ENCODE assay signal across 8 cellular contexts in genomic region chr12:89708793-89709156, GRCh38. TPM values are rescaled to one million over a fixed set of nuclear protein-coding genes. Genes with fewer than 3 reads are reported as not detected.
DNase-seq lines count a peak whose midpoint lies in the region; ATAC-seq, FAIRE-seq and TF ChIP-seq lines count a peak whose summit lies in the region.

Gene ATP2B1, minus strand, starts transcription at chr12:89708838. Its CDS starts 52,952 bp downstream, at chr12:89655886.

- peak; percentile 94 for DNase-seq in Calu3
- peak; percentile 63 for DNase-seq in HTR-8/SVneo (ENCODE audit: insufficient read length, low spot score)
- DNase-seq in PC-3, result peak; percentile 90
- DNase-seq in activated T-cell treated with anti-CD3 and anti-CD28 coated beads, Interleukin-2, amount 50 U/mL, for 4 hours, result peak; percentile 73
- DNase-seq in myocyte (ENCODE audit: low read depth), result peak; percentile 91
- DNase-seq in stimulated activated effector memory CD8-positive, alpha-beta T cell treated with anti-CD3 and anti-CD28 coated beads, Interleukin-12 subunit alpha, Interleukin-12 subunit beta, amount 100 ng/mL, for 72 hours (ENCODE audit: low spot score in 2 of 2), result peak; percentile 75 to 91

- no peaks in the 10 kb centered on the region for H3K27me3 ChIP-seq in PC-3 (ENCODE audit: low read length)

- peak within 1 kb of the TSS; percentile 100 for H3K27ac Mint-ChIP-seq in Calu3 (ENCODE audit: unreplicated experiment)
- peak within 1 kb of the TSS; percentile 96 for H3K27ac Mint-ChIP-seq in stimulated activated effector memory CD8-positive, alpha-beta T cell treated with anti-CD3 and anti-CD28 coated beads, Interleukin-12 subunit alpha, Interleukin-12 subunit beta, amount 100 ng/mL, for 72 hours

- no peaks in the 10 kb centered on the region for H3K9me2 ChIP-seq in PC-3 (replicated peaks; ENCODE audit: low read length)

- peak within 1 kb of the TSS; percentile 87 for H3K27ac ChIP-seq in PC-3 (ENCODE audit: low read length)

- H3K27me3 Mint-ChIP-seq in Calu3 (ENCODE audit: unreplicated experiment), result no peaks in the 10 kb centered on the region
- H3K27me3 Mint-ChIP-seq in activated T-cell treated with anti-CD3 and anti-CD28 coated beads, Interleukin-2, amount 50 U/mL, for 4 hours (ENCODE audit: low read depth), result no peaks in the 10 kb centered on the region

- H3K4me1 ChIP-seq in PC-3 (ENCODE audit: insufficient read depth, low read length), result peaks cover 45% of the 10 kb centered on the region

- peak within 1 kb of the TSS; percentile 91 for H3K4me3 Mint-ChIP-seq in Calu3 (ENCODE audit: low read depth, unreplicated experiment)
- H3K4me3 Mint-ChIP-seq in activated T-cell treated with anti-CD3 and anti-CD28 coated beads, Interleukin-2, amount 50 U/mL, for 4 hours, result peak within 1 kb of the TSS; percentile 96
- peak within 1 kb of the TSS; percentile 89 for H3K4me3 Mint-ChIP-seq in stimulated activated effector memory CD8-positive, alpha-beta T cell treated with anti-CD3 and anti-CD28 coated beads, Interleukin-12 subunit alpha, Interleukin-12 subunit beta, amount 100 ng/mL, for 72 hours

- no peaks in the 10 kb centered on the region for H3K9me3 ChIP-seq in PC-3 (ENCODE audit: low read length)

- FAIRE-seq in HTR-8/SVneo (lab: Jason Lieb, UNC), result no peak

- H3K79me2 ChIP-seq in PC-3 (ENCODE audit: low read length), result peaks cover 58% of the 10 kb centered on the region

- H3K9me3 Mint-ChIP-seq in Calu3 (ENCODE audit: low read depth, unreplicated experiment), result no peaks in the 10 kb centered on the region
- no peaks in the 10 kb centered on the region for H3K9me3 Mint-ChIP-seq in activated T-cell treated with anti-CD3 and anti-CD28 coated beads, Interleukin-2, amount 50 U/mL, for 4 hours
- H3K9me3 Mint-ChIP-seq in stimulated activated effector memory CD8-positive, alpha-beta T cell treated with anti-CD3 and anti-CD28 coated beads, Interleukin-12 subunit alpha, Interleukin-12 subunit beta, amount 100 ng/mL, for 72 hours, result no peaks in the 10 kb centered on the region

- peak within 1 kb of the TSS; percentile 63; the same call in 1 of the 2 replicates for H2AFZ ChIP-seq in PC-3 (ENCODE audit: low read length)

- peak within 1 kb of the TSS; percentile 90 for H3K4me3 ChIP-seq in PC-3 (ENCODE audit: low read length)

- H3K4me2 ChIP-seq in PC-3 (ENCODE audit: low read length), result peak within 1 kb of the TSS; percentile 92

- peak; percentile 54 for ATAC-seq in GM21367 (IDR thresholded peaks at IDR 0.05; ENCODE audit: unreplicated experiment)
- peak; percentile 67 for ATAC-seq in PC-3
- peak; percentile 75 to 76 for ATAC-seq in activated T-cell treated with anti-CD3 and anti-CD28 coated beads, Interleukin-2, amount 50 U/mL, for 4 hours
- peak; percentile 85 for ATAC-seq in esophagus mucosa
- peak; percentile 80 for ATAC-seq in stimulated activated effector memory CD8-positive, alpha-beta T cell treated with anti-CD3 and anti-CD28 coated beads, Interleukin-12 subunit alpha, Interleukin-12 subunit beta, amount 100 ng/mL, for 72 hours

- intact Hi-C loops in Calu3 (cut with micrococcal nuclease; ENCODE audit: unreplicated experiment) (loop anchor here (1.0 to 5.0 kb wide), 5 partner anchors 48 to 254 kb away; no protein-coding TSS in a partner anchor), PC-3 (cut with micrococcal nuclease) (loop anchor here (1.0 to 5.0 kb wide), 4 partner anchors 42 to 394 kb away; no protein-coding TSS in a partner anchor)

- TF ChIP-seq CTCF in Calu3 (IDR thresholded peaks at IDR 0.05; ENCODE audit: unreplicated experiment) (no peak), PC-3 (conservative IDR thresholded peaks at IDR 0.05; ENCODE audit: low read depth, low read length) (no peak)

- POLR2A ChIA-PET in PC-3 (lab: Charles Lee; ENCODE audit: unreplicated experiment), result interaction anchor here (0.5 to 1.4 kb wide), 4 partner anchors 17 to 1292 kb away, joined by 3 to 7 read pairs (median 6); no protein-coding TSS in a partner anchor

- H3K9ac ChIP-seq in PC-3 (ENCODE audit: low read length), result peak within 1 kb of the TSS; percentile 94

- CTCF ChIA-PET in Calu3 (lab: Charles Lee), result interaction anchor here (0.6 to 1.4 kb wide), 6 partner anchors 30 to 394 kb away, joined by 3 to 4 read pairs (median 4); no protein-coding TSS in a partner anchor
- CTCF ChIA-PET in PC-3 (lab: Charles Lee), result interaction anchor here (1.3 kb wide), 1 partner anchor 243 kb away, joined by 3 read pairs; no protein-coding TSS in a partner anchor

- no TSS peak for BruUV-seq in Calu3 (replicated peaks; lab: Mats Ljungman, UMichigan)
- BruUV-seq in PC-3 (replicated peaks; lab: Mats Ljungman, UMichigan), result no TSS peak

- H3F3A ChIP-seq in PC-3 (ENCODE audit: low read length, unreplicated experiment), result no peaks in the 10 kb centered on the region

- peaks cover 43% of the 10 kb centered on the region for H4K20me1 ChIP-seq in PC-3 (ENCODE audit: low read length)

- H3K4me1 Mint-ChIP-seq in Calu3 (ENCODE audit: low read depth, unreplicated experiment), result peaks cover 30% of the 10 kb centered on the region
- peaks cover 38% of the 10 kb centered on the region for H3K4me1 Mint-ChIP-seq in activated T-cell treated with anti-CD3 and anti-CD28 coated beads, Interleukin-2, amount 50 U/mL, for 4 hours (ENCODE audit: low read depth)
- peaks cover 22% of the 10 kb centered on the region for H3K4me1 Mint-ChIP-seq in stimulated activated effector memory CD8-positive, alpha-beta T cell treated with anti-CD3 and anti-CD28 coated beads, Interleukin-12 subunit alpha, Interleukin-12 subunit beta, amount 100 ng/mL, for 72 hours

- no peaks in the 10 kb centered on the region for H3K36me3 ChIP-seq in PC-3 (ENCODE audit: low read depth, low read length)

- peaks cover 46% of the 10 kb centered on the region for H3K36me3 Mint-ChIP-seq in Calu3 (ENCODE audit: insufficient read depth, unreplicated experiment)
- H3K36me3 Mint-ChIP-seq in activated T-cell treated with anti-CD3 and anti-CD28 coated beads, Interleukin-2, amount 50 U/mL, for 4 hours (ENCODE audit: insufficient read depth), result no peaks in the 10 kb centered on the region
- peaks cover 25% of the 10 kb centered on the region for H3K36me3 Mint-ChIP-seq in stimulated activated effector memory CD8-positive, alpha-beta T cell treated with anti-CD3 and anti-CD28 coated beads, Interleukin-12 subunit alpha, Interleukin-12 subunit beta, amount 100 ng/mL, for 72 hours

RNA-seq across cellular contexts. Expression of gene ATP2B1, which starts in this region (rescaled TPM):
- 73.6 and 77.3 TPM in 2 replicates for total RNA-seq in Calu3 (2022)
- total RNA-seq in PC-3 (2014; rRNA removed), result 48.5 and 61.9 TPM in 2 replicates
- total RNA-seq in activated T-cell treated with anti-CD3 and anti-CD28 coated beads, Interleukin-2, amount 50 U/mL, for 4 hours, result 10 to 100 TPM; 22.6 to 24.5 (median 23.5) TPM
- 13.9 TPM for total RNA-seq in esophagus mucosa
- total RNA-seq in myocyte, result 232 and 354 TPM in 2 replicates
- polyA plus RNA-seq in myocyte (2012), result 88.1 TPM

Comparison
In these comparisons a context has a peak if more than half of its experiments do, and no peak if none do; other contexts are left out.
1. Peak in every context shown above with its lines: DNase-seq, ATAC-seq, H3K4me3 ChIP-seq and H3K27ac ChIP-seq.